In the genomic region with DNA sequence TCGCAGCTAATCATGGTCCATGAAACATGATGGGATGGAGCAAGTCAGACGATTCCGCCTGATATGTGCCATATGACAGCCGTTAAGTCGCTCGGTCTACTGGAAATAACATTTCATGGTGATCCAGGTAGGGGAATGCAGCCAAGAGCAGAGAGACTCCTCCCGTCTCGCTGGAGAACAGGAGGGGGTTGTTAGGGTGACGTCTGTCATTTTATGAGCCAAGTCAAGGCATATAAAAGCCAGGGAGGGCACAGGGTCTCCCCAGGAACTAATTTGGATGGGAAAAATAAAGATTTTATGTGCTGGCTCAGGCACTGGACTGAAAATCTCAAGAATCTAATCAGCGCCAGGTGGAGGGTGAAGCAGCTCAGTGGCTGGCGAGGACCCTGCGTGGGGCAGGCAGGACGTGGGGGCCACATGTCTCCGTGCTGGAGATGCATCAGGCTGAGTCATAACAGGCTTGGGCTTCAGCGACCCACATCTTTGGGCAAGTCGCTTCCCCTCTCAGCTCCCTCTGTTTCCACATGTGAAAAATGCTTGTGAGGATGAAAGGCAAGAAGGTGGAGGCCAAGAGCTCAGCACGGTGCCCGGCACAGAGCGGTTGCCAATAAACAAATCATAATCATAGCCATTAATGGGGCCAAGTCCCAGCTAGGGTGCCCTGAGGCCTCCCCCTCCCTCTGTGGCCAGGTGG, we compare ENCODE assay signal across 1 cellular context.
TF ChIP-seq lines count a peak whose summit lies in the region.

No MANE protein-coding gene starts in this region.

TF ChIP-seq in SK-N-SH treated with all-trans-retinoic acid at 6 μM for 48 hours, 23 proteins besides CTCF, POLR2A, EP300 and RAD21 (continued from another document):
- TF ChIP-seq, protein P1, sequence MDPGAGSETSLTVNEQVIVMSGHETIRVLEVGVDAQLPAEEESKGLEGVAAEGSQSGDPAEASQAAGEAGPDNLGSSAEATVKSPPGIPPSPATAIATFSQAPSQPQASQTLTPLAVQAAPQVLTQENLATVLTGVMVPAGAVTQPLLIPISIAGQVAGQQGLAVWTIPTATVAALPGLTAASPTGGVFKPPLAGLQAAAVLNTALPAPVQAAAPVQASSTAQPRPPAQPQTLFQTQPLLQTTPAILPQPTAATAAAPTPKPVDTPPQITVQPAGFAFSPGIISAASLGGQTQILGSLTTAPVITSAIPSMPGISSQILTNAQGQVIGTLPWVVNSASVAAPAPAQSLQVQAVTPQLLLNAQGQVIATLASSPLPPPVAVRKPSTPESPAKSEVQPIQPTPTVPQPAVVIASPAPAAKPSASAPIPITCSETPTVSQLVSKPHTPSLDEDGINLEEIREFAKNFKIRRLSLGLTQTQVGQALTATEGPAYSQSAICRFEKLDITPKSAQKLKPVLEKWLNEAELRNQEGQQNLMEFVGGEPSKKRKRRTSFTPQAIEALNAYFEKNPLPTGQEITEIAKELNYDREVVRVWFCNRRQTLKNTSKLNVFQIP (CRISPR knock-in tag; IDR thresholded peaks at IDR 0.05; ENCODE audit: borderline replicate concordance, low read depth) = no peak
- no peak for TF ChIP-seq ARNTL (CRISPR knock-in tag; IDR thresholded peaks at IDR 0.05; ENCODE audit: borderline replicate concordance, low read depth)
- TF ChIP-seq ZNF70 (CRISPR knock-in tag; IDR thresholded peaks at IDR 0.05) = no peak
- TF ChIP-seq ZNF565 (CRISPR knock-in tag; conservative IDR thresholded peaks at IDR 0.05; ENCODE audit: low read depth) = no peak
